14 cellular contexts compared by ENCODE assay signal in the genomic region with DNA sequence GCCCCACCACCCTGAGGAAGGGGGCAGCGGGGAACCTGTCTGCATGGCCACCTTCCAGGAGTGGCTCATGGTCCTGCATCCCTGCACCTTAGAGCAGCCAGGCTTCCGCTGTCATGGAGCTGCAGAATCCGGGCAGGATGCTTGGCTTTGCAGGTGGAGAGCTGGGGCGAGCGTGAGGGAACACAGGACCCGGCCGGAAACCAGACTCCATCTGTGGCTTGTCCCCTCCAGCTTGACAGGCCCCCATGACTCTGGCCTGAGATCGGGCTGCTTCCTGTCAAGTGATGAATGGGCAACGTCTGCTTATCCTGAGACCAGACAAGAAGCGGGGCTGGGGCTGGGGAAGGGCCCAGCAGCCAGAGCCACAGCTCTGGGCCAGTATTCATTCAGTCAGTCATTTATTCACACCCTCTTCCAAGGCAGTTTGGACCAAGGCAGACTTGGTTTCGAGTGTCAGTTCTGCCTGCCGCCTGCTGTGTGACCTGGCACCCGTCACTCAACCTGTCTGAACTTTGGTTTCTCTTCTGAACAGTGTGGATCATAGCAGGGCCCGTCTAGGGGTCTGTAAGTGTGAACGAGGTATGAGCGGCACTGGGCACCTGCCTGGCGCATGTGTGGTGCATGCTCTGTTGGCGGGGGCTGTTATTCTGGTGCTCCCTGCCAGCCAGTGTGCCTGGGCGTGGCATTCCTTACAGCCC. TPM values are rescaled to one million over a fixed set of nuclear protein-coding genes. Genes with fewer than 3 reads are reported as not detected.
DNase-seq lines count a peak whose midpoint lies in the region; ATAC-seq, FAIRE-seq and TF ChIP-seq lines count a peak whose summit lies in the region.
"Had no signal": no experiment of that assay in that cellular context is flagged by ENCODE, and none has a peak within 500 bp of the region (broad histone marks: within the 10 kb centered on the region; RNA-seq: fewer than 3 reads in every experiment).

No MANE protein-coding gene starts in this region.

- H3K4me3 ChIP-seq in A549 (no peak overlapping the region), mesodermal cell (ENCODE audit: extremely low read depth, insufficient read depth, low read length, poor library complexity, severe bottlenecking) (no peak overlapping the region)
- H3K4me3 ChIP-seq: neural progenitor cell, PC-9 had no signal

- peaks cover 65% of the 10 kb centered on the region for H3K4me1 Mint-ChIP-seq in brain

- 0 out of 3 replicates have a peak overlapping the region, but pooled peaks have one; percentile 13 for H3K4me2 ChIP-seq in A549
- H3K4me2 ChIP-seq: neural progenitor cell, PC-9 had no signal

- H3K9me3 ChIP-seq in A549 (no peaks in the 10 kb centered on the region), mesodermal cell (ENCODE audit: control insufficient read depth, low read length) (no peaks in the 10 kb centered on the region)

- DNase-seq in A549 (ENCODE audit: low read depth in 1 of 2, low spot score in 1 of 2) (no peak), NCI-H2081 treated with DMSO at 0.1 percent for 48 hours (lab: John Stamatoyannopoulos, UW) (no peak), ureter (ENCODE audit: low spot score) (no peak), SW 1271 (lab: John Stamatoyannopoulos, UW) (no peak), pons (ENCODE audit: low spot score) (no peak)
- DNase-seq: activated T-cell treated with anti-CD3 and anti-CD28 coated beads, Interleukin-2, amount 50 U/mL, for 1 hour; PC-9; stimulated activated CD4-positive, alpha-beta T cell treated with anti-CD3 and anti-CD28 coated beads, Interleukin-2, amount 100 ng/mL, for 24 hours had no signal

- no peak for TF ChIP-seq EP300 in A549 (IDR thresholded peaks at IDR 0.05)

- H3K36me3 Mint-ChIP-seq in brain = peaks cover 4% of the 10 kb centered on the region
- H3K36me3 Mint-ChIP-seq: neural progenitor cell had no signal

- 87% methylated on average over 19 of the region's 19 CpGs for WGBS in A549 (ENCODE audit: missing lambda C conversion rate)
- WGBS in mesodermal cell (ENCODE audit: insufficient coverage in 2 of 2), 2 experiments = 79 to 86% methylated on average over 16 to 19 of the region's 19 CpGs

- peaks cover 12% of the 10 kb centered on the region for H3K36me3 ChIP-seq in mesodermal cell (ENCODE audit: control insufficient read depth, insufficient read depth, low read length)
- H3K36me3 ChIP-seq: neural progenitor cell had no signal

- no peaks in the 10 kb centered on the region for H3K9me3 Mint-ChIP-seq in brain
- H3K9me3 Mint-ChIP-seq: neural progenitor cell had no signal

- H3K4me1 ChIP-seq in A549 (peaks cover 95% of the 10 kb centered on the region), mesodermal cell (ENCODE audit: control insufficient read depth, insufficient read depth, low read length, poor library complexity, severe bottlenecking) (peaks cover 88% of the 10 kb centered on the region)

- no peak for TF ChIP-seq POLR2A in A549 (IDR thresholded peaks at IDR 0.05; ENCODE audit: low read length)

- TF ChIP-seq CTCF in A549 (IDR thresholded peaks at IDR 0.05) = no peak
- TF ChIP-seq CTCF in brain (conservative IDR thresholded peaks at IDR 0.05) = no peak

- H3K27ac Mint-ChIP-seq in brain = peak overlapping the region; percentile 30 to 64 (median 46)

- no peak for FAIRE-seq in A549 (lab: Jason Lieb, UNC)
- FAIRE-seq: TTC549 had no signal

- no peaks in the 10 kb centered on the region for H3K27me3 Mint-ChIP-seq in brain

- CTCF ChIA-PET in A549 (lab: Yijun Ruan, JAX) = interaction anchor here (1.3 to 1.6 kb wide), 3 partner anchors 11 to 168 kb away, joined by 3 to 4 read pairs (median 3); no protein-coding TSS in a partner anchor

- no peak overlapping the region for H3K4me3 Mint-ChIP-seq in brain
- H3K4me3 Mint-ChIP-seq: neural progenitor cell had no signal

- POLR2A ChIA-PET in A549 (lab: Yijun Ruan, JAX) = no interaction called here

- TF ChIP-seq RAD21 in A549 (conservative IDR thresholded peaks at IDR 0.05 in 1 of 2, IDR thresholded peaks at IDR 0.05 in 1 of 2) = no peak

- H3K27ac ChIP-seq in A549 (peak overlapping the region; percentile 28 to 89; a peak in 4 of 6 replicates), mesodermal cell (ENCODE audit: low read depth, low read length, severe bottlenecking) (peak overlapping the region; percentile 69)
- H3K27ac ChIP-seq: epithelial cell of prostate, neural progenitor cell, PC-9 had no signal

- ATAC-seq in A549 (no peak), HG03064 (IDR thresholded peaks at IDR 0.05; ENCODE audit: low read depth, unreplicated experiment) (peak; percentile 36)

TF ChIP-seq in A549, 52 proteins besides CTCF, POLR2A, EP300 and RAD21:
- TF ChIP-seq KDM5A (IDR thresholded peaks at IDR 0.05) = no peak
- TF ChIP-seq, protein P1, sequence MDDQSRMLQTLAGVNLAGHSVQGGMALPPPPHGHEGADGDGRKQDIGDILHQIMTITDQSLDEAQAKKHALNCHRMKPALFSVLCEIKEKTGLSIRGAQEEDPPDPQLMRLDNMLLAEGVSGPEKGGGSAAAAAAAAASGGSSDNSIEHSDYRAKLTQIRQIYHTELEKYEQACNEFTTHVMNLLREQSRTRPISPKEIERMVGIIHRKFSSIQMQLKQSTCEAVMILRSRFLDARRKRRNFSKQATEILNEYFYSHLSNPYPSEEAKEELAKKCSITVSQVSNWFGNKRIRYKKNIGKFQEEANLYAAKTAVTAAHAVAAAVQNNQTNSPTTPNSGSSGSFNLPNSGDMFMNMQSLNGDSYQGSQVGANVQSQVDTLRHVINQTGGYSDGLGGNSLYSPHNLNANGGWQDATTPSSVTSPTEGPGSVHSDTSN (IDR thresholded peaks at IDR 0.05) = no peak
- no peak for TF ChIP-seq ZC3H11A (IDR thresholded peaks at IDR 0.05)
- no peak for TF ChIP-seq CHD4 (IDR thresholded peaks at IDR 0.05; ENCODE audit: borderline replicate concordance)
- no peak for TF ChIP-seq SMC3 (IDR thresholded peaks at IDR 0.05)
- no peak for TF ChIP-seq FOXS1 (CRISPR knock-in tag; IDR thresholded peaks at IDR 0.05)
- TF ChIP-seq BHLHE40 (IDR thresholded peaks at IDR 0.05; ENCODE audit: low read depth, low read length) = no peak
- TF ChIP-seq PHF8 (IDR thresholded peaks at IDR 0.05; ENCODE audit: borderline replicate concordance, low read depth) = no peak
- TF ChIP-seq, protein P2, sequence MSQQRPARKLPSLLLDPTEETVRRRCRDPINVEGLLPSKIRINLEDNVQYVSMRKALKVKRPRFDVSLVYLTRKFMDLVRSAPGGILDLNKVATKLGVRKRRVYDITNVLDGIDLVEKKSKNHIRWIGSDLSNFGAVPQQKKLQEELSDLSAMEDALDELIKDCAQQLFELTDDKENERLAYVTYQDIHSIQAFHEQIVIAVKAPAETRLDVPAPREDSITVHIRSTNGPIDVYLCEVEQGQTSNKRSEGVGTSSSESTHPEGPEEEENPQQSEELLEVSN (IDR thresholded peaks at IDR 0.05; ENCODE audit: borderline replicate concordance, low read depth) = no peak
- no peak for TF ChIP-seq NFE2L2 (conservative IDR thresholded peaks at IDR 0.05; ENCODE audit: low read length)

RNA-seq across cellular contexts. Expression of a gene that starts 37.5 kb away (rescaled TPM):
- polyA plus RNA-seq in A549 (2011; rRNA removed) = 33.7 and 38.7 TPM in 2 replicates
- polyA plus RNA-seq in A549 (2012; cell fraction: cytosol; rRNA removed) = 52.0 and 59.5 TPM in 2 replicates
- polyA plus RNA-seq in A549 (2012; cell fraction: nucleus; rRNA removed) = 64.3 and 69.2 TPM in 2 replicates
- polyA plus RNA-seq in A549 (2017; fragmentation: RNase III; extraction: RNeasy Plus Mini Kit Qiagen cat#74134 plus additional on column Dnase treatment) = 26.1 to 38.6 TPM (median 29.8 TPM) in 3 replicates
- 49.7 and 58.1 TPM in 2 replicates for polyA minus RNA-seq in A549 (2011; rRNA and poly(A)+ RNA removed)
- 43.2 TPM for polyA plus RNA-seq in brain (ENCODE audit: insufficient read depth, low read depth, low replicate concordance)
- polyA plus RNA-seq in mesodermal cell (2013, experiment 1 of 2) = 28.5 TPM
- 27.9 TPM for polyA plus RNA-seq in mesodermal cell (2013, experiment 2 of 2)
- 24.9 TPM for total RNA-seq in ureter
